Comparison of ENCODE assay signal across 8 cellular contexts in genomic region chr6:34182751-34183531, GRCh38. TPM values are rescaled to one million over a fixed set of nuclear protein-coding genes. Genes with fewer than 3 reads are reported as not detected.
DNase-seq lines count a peak whose midpoint lies in the region; TF ChIP-seq lines count a peak whose summit lies in the region.

No MANE protein-coding gene starts in this region.

- H2BK20ac ChIP-seq in H9 (ENCODE audit: low read depth, low read length, poor library complexity, severe bottlenecking) = no peak overlapping the region

- no peak overlapping the region for H4K91ac ChIP-seq in H9 (ENCODE audit: insufficient read length, low read depth, low read length)

- peaks cover 5% of the 10 kb centered on the region for H3K9me3 Mint-ChIP-seq in neural progenitor cell
- H3K9me3 Mint-ChIP-seq in glutamatergic neuron (ENCODE audit: unreplicated experiment) = peaks cover 1% of the 10 kb centered on the region
- peaks cover 3% of the 10 kb centered on the region for H3K9me3 Mint-ChIP-seq in endodermal cell
- H3K9me3 Mint-ChIP-seq in H9 = peaks cover 0 to 4% of the 10 kb centered on the region in 2 experiments; a peak in 1 of 5 replicates

- H3K4ac ChIP-seq in H9 (ENCODE audit: low read depth, low read length) = no peak overlapping the region

- H2BK5ac ChIP-seq in H9 (ENCODE audit: insufficient read length, low read length) = no peak overlapping the region

- TF ChIP-seq CTCF in neural progenitor cell (IDR thresholded peaks at IDR 0.05) (no peak), glutamatergic neuron (IDR thresholded peaks at IDR 0.05; ENCODE audit: partially characterized antibody, unreplicated experiment) (no peak), uterus (IDR thresholded peaks at IDR 0.05) (no peak), endodermal cell (conservative IDR thresholded peaks at IDR 0.05) (no peak), H9 (conservative IDR thresholded peaks at IDR 0.05) (no peak)

- no peak overlapping the region for H2BK12ac ChIP-seq in H9 (ENCODE audit: insufficient read length, low read depth, low read length)

- no peaks in the 10 kb centered on the region for H3K23me2 ChIP-seq in H9 (ENCODE audit: insufficient read length, low read depth, low read length, poor library complexity, severe bottlenecking)

- H4K8ac ChIP-seq in H9 (replicated peaks; ENCODE audit: insufficient read length, low read depth, low read length) = no peak overlapping the region

- H3K9me3 ChIP-seq in neural progenitor cell (ENCODE audit: low read depth) (no peaks in the 10 kb centered on the region), uterus (no peaks in the 10 kb centered on the region), endodermal cell (ENCODE audit: control insufficient read depth, low read length) (no peaks in the 10 kb centered on the region), H9 (ENCODE audit: control insufficient read depth, low read depth, low read length) (no peaks in the 10 kb centered on the region)

- H3K36me3 ChIP-seq in neural progenitor cell = no peaks in the 10 kb centered on the region
- H3K36me3 ChIP-seq in uterus = no peaks in the 10 kb centered on the region
- no peaks in the 10 kb centered on the region for H3K36me3 ChIP-seq in endodermal cell (ENCODE audit: control insufficient read depth, insufficient read depth, low read length)

- intact Hi-C loops in uterus (cut with DNase I; ENCODE audit: low total_unique reads) = no loop called here

- H3K4me1 Mint-ChIP-seq in neural progenitor cell (no peaks in the 10 kb centered on the region), glutamatergic neuron (ENCODE audit: low read depth, unreplicated experiment) (no peaks in the 10 kb centered on the region), endodermal cell (no peaks in the 10 kb centered on the region), H9 (peaks cover 0 to 2% of the 10 kb centered on the region in 2 experiments; a peak in 1 of 4 replicates)

- no peaks in the 10 kb centered on the region for H3K79me1 ChIP-seq in H9 (ENCODE audit: insufficient read depth, low read depth, low read length, poor library complexity, severe bottlenecking)

- H3K27ac Mint-ChIP-seq in neural progenitor cell (no peak overlapping the region), glutamatergic neuron (ENCODE audit: unreplicated experiment) (no peak overlapping the region), endodermal cell (no peak overlapping the region), H9 (no peak overlapping the region)

- H4K20me1 ChIP-seq in neural progenitor cell (ENCODE audit: low read depth) (no peaks in the 10 kb centered on the region), H9 (ENCODE audit: control insufficient read depth, insufficient read depth, insufficient read length) (no peaks in the 10 kb centered on the region)

- H3K56ac ChIP-seq in H9 (ENCODE audit: insufficient read length, low read depth, low read length) = no peak overlapping the region

- H3K18ac ChIP-seq in H9 (ENCODE audit: insufficient read length, low read depth, low read length) = no peak overlapping the region

- DNase-seq in CD1c-positive myeloid dendritic cell (ENCODE audit: extremely low spot score) (peak; percentile 94), MV-4-11 (lab: John Stamatoyannopoulos, UW) (peak; percentile 91), activated T-cell treated with anti-CD3 and anti-CD28 coated beads for 24 hours (ENCODE audit: low read depth) (peak; percentile 58), neural progenitor cell (ENCODE audit: low spot score) (no peak), glutamatergic neuron (no peak), uterus (no peak), endodermal cell (no peak), H9 (no peak)

- H3K4me3 Mint-ChIP-seq in neural progenitor cell = no peak overlapping the region
- H3K4me3 Mint-ChIP-seq in glutamatergic neuron (ENCODE audit: unreplicated experiment) = no peak overlapping the region
- no peak overlapping the region for H3K4me3 Mint-ChIP-seq in endodermal cell
- no peak overlapping the region for H3K4me3 Mint-ChIP-seq in H9

- H2BK120ac ChIP-seq in H9 (ENCODE audit: low read depth, low read length, poor library complexity, severe bottlenecking) = no peak overlapping the region

- no peak overlapping the region for H2AK5ac ChIP-seq in H9 (ENCODE audit: insufficient read length, low read length)

- WGBS in endodermal cell (ENCODE audit: insufficient coverage in 1 of 2, insufficient read length in 1 of 2), 2 experiments = 93 to 96% methylated on average over 7 to 8 of the region's 8 CpGs
- WGBS in H9 (ENCODE audit: extremely low coverage, insufficient read length, low lambda C conversion rate) = no CpG with 5 or more reads among the region's 8 CpGs

- no peak overlapping the region for H3K4me3 ChIP-seq in neural progenitor cell
- H3K4me3 ChIP-seq in uterus = no peak overlapping the region
- no peak overlapping the region for H3K4me3 ChIP-seq in endodermal cell (ENCODE audit: low read length)

- no peak overlapping the region for H3T11ph ChIP-seq in H9 (ENCODE audit: low read length)

- H3K9ac ChIP-seq in neural progenitor cell (no peak overlapping the region), endodermal cell (ENCODE audit: extremely low read depth, low read length, poor library complexity, severe bottlenecking) (no peak overlapping the region), H9 (ENCODE audit: extremely low read depth, insufficient read length, low read length) (no peak overlapping the region)

- H2BK15ac ChIP-seq in H9 (ENCODE audit: low read depth, low read length) = no peak overlapping the region

- peak overlapping the region; percentile 63 for H2AFZ ChIP-seq in neural progenitor cell (replicated peaks)
- H2AFZ ChIP-seq in H9 (ENCODE audit: low read length) = no peak overlapping the region

- TF ChIP-seq POLR2A in uterus (IDR thresholded peaks at IDR 0.05) = no peak

- no peaks in the 10 kb centered on the region for H3K4me1 ChIP-seq in neural progenitor cell
- H3K4me1 ChIP-seq in uterus = no peaks in the 10 kb centered on the region
- H3K4me1 ChIP-seq in endodermal cell (ENCODE audit: control insufficient read depth, insufficient read depth, low read length) = no peaks in the 10 kb centered on the region
- no peaks in the 10 kb centered on the region for H3K4me1 ChIP-seq in H9 (ENCODE audit: insufficient read depth, low read length)

- no peaks in the 10 kb centered on the region for H3K36me3 Mint-ChIP-seq in neural progenitor cell
- H3K36me3 Mint-ChIP-seq in glutamatergic neuron (ENCODE audit: unreplicated experiment) = peaks cover 5% of the 10 kb centered on the region
- no peaks in the 10 kb centered on the region for H3K36me3 Mint-ChIP-seq in endodermal cell (ENCODE audit: low read depth)
- peaks cover 0 to 1% (median 0%) of the 10 kb centered on the region in 3 experiments; a peak in 1 of 7 replicates for H3K36me3 Mint-ChIP-seq in H9 (ENCODE audit: insufficient read depth in 1 of 3, low read depth in 3 of 3)

- no peak overlapping the region for H4K5ac ChIP-seq in H9 (ENCODE audit: insufficient read length, low read depth, low read length)

- H3K27ac ChIP-seq in neural progenitor cell (no peak overlapping the region), uterus (no peak overlapping the region), endodermal cell (ENCODE audit: low read depth, low read length) (no peak overlapping the region), H9 (ENCODE audit: insufficient read length, low read depth, low read length) (no peak overlapping the region)

- H3K79me2 ChIP-seq in neural progenitor cell (ENCODE audit: low read depth) = no peaks in the 10 kb centered on the region
- no peaks in the 10 kb centered on the region for H3K79me2 ChIP-seq in H9 (ENCODE audit: insufficient read depth, low read length)

- H3K27me3 Mint-ChIP-seq in neural progenitor cell (ENCODE audit: insufficient read depth, low read depth) = no peaks in the 10 kb centered on the region
- no peaks in the 10 kb centered on the region for H3K27me3 Mint-ChIP-seq in glutamatergic neuron (ENCODE audit: unreplicated experiment)
- no peaks in the 10 kb centered on the region for H3K27me3 Mint-ChIP-seq in endodermal cell (ENCODE audit: insufficient read depth)
- no peaks in the 10 kb centered on the region for H3K27me3 Mint-ChIP-seq in H9 (ENCODE audit: low read depth)

- H3K14ac ChIP-seq in H9 (ENCODE audit: insufficient read depth, low read length) = no peak overlapping the region

- H3F3A ChIP-seq in neural progenitor cell (ENCODE audit: low read depth) = no peaks in the 10 kb centered on the region

- H3K27me3 ChIP-seq in neural progenitor cell = no peaks in the 10 kb centered on the region
- no peaks in the 10 kb centered on the region for H3K27me3 ChIP-seq in uterus
- no peaks in the 10 kb centered on the region for H3K27me3 ChIP-seq in endodermal cell (ENCODE audit: control insufficient read depth, insufficient read depth, low read length, poor library complexity, severe bottlenecking)
- no peaks in the 10 kb centered on the region; the same call in 1 of the 2 replicates for H3K27me3 ChIP-seq in H9 (ENCODE audit: insufficient read depth, low read length)

- no peak overlapping the region for H3K23ac ChIP-seq in H9 (ENCODE audit: insufficient read length, low read depth, low read length)

- no peak overlapping the region for H3K4me2 ChIP-seq in neural progenitor cell
- H3K4me2 ChIP-seq in H9 (ENCODE audit: insufficient read depth, insufficient read length, low read length) = no peak overlapping the region

RNA-seq across cellular contexts. Expression of gene GRM4, which starts 37.1 kb away (rescaled TPM):
- 1.2 and 1.8 TPM in 2 replicates for total RNA-seq in neural progenitor cell (ENCODE audit: low replicate concordance)
- 119 TPM for total RNA-seq in glutamatergic neuron (ENCODE audit: unreplicated experiment)
- 1 to 10 TPM in 1 of 4 donors, under 1 TPM in 1, not detected in 2; 0.35 to 2.2 TPM for total RNA-seq in uterus
- 1 to 10 TPM; 3.1 to 9.1 TPM for total RNA-seq in endodermal cell
- 1.4 TPM for polyA plus RNA-seq in endodermal cell (2013, experiment 1 of 2)
- polyA plus RNA-seq in endodermal cell (2013, experiment 2 of 2) = 0.99 TPM
- total RNA-seq in H9 (2021) = 5.3 and 5.6 TPM in 2 replicates

RNA-seq across cellular contexts. Expression of gene HMGA1, which starts 53.7 kb away (rescaled TPM):
- 417 and 1,058 TPM in 2 replicates for total RNA-seq in neural progenitor cell (ENCODE audit: low replicate concordance)
- total RNA-seq in glutamatergic neuron (ENCODE audit: unreplicated experiment) = 322 TPM
- total RNA-seq in uterus = 10 to 100 TPM in 2 of 4 donors, 1 to 10 TPM in 1, under 1 TPM in 1; 0.51 to 24.4 (median 13.5) TPM
- total RNA-seq in endodermal cell = 1,000 to 10,000 TPM; 1,306 to 1,595 TPM
- polyA plus RNA-seq in endodermal cell (2013, experiment 1 of 2) = 1,230 TPM
- 1,159 TPM for polyA plus RNA-seq in endodermal cell (2013, experiment 2 of 2)
- 2,116 and 2,191 TPM in 2 replicates for total RNA-seq in H9 (2021)

Comparison
In these comparisons a context has a peak if more than half of its experiments do, and no peak if none do; other contexts are left out.
1. DNase-seq: peak in CD1c-positive myeloid dendritic cell (single experiment), MV-4-11 (single experiment) and activated T-cell treated with anti-CD3 and anti-CD28 coated beads for 24 hours (single experiment); none in neural progenitor cell (single experiment), glutamatergic neuron (single experiment), uterus (0 of 2), endodermal cell (single experiment) and H9 (single experiment).
2. RNA of gene GRM4, which starts 37.1 kb away (total RNA-seq): 119 TPM in glutamatergic neuron (single experiment); 3.1 to 9.1 TPM in endodermal cell, 5.3 to 5.6 TPM in H9, 1.2 to 1.8 TPM in neural progenitor cell and 0.35 to 2.2 TPM in uterus; every median in the first group is over 10 times any median in the second.
3. RNA of gene HMGA1, which starts 53.7 kb away (total RNA-seq): 2,116 to 2,191 TPM in H9, 1,306 to 1,595 TPM in endodermal cell, 417 to 1,058 TPM in neural progenitor cell and 322 TPM in glutamatergic neuron (single experiment); 0.51 to 24.4 TPM in uterus; every median in the first group is over 10 times any median in the second.